12 cellular contexts compared by ENCODE assay signal in genomic region chr11:334264-335033, GRCh38. TPM values are rescaled to one million over a fixed set of nuclear protein-coding genes. Genes with fewer than 3 reads are reported as not detected.
A peak's percentile ranks its signal among the peaks of the same experiment; 100 is the strongest.
DNase-seq lines count a peak whose midpoint lies in the region; ATAC-seq and TF ChIP-seq lines count a peak whose summit lies in the region.
"Had no signal": no experiment of that assay in that cellular context is flagged by ENCODE, and none has a peak within 500 bp of the region (broad histone marks: within the 10 kb centered on the region; RNA-seq: fewer than 3 reads in every experiment).

No MANE protein-coding gene starts in this region.

- POLR2A ChIA-PET in A673 (lab: Charles Lee; ENCODE audit: low non-redundant PET): no interaction called here

- H3K36me3 ChIP-seq in urinary bladder (ENCODE audit: insufficient read depth) (no peaks in the 10 kb centered on the region), A673 (ENCODE audit: insufficient read depth, low read length, poor library complexity, severe bottlenecking) (no peaks in the 10 kb centered on the region)

- H3K36me3 Mint-ChIP-seq in nephron (ENCODE audit: low read depth): no peaks in the 10 kb centered on the region
- H3K36me3 Mint-ChIP-seq: activated naive CD8-positive, alpha-beta T cell had no signal

- 29% methylated on average over 25 of the region's 25 CpGs for WGBS in urinary bladder

- H3K4me3 Mint-ChIP-seq in nephron: peak overlapping the region in 1 of 3 experiments; percentile 14
- H3K4me3 Mint-ChIP-seq: activated naive CD8-positive, alpha-beta T cell had no signal

- TF ChIP-seq CTCF in fibroblast of the aortic adventitia (IDR thresholded peaks at IDR 0.05; ENCODE audit: insufficient read depth, low read length) (no peak), nephron (IDR thresholded peaks at IDR 0.05; ENCODE audit: unreplicated experiment in 3 of 3) (no peak), A673 (conservative IDR thresholded peaks at IDR 0.05; ENCODE audit: low read depth, low read length) (no peak)

- peak overlapping the region; percentile 91 to 98 (median 97) for H3K27ac Mint-ChIP-seq in nephron
- H3K27ac Mint-ChIP-seq: activated naive CD8-positive, alpha-beta T cell had no signal

- H3K9me3 ChIP-seq in A673 (ENCODE audit: low read depth, low read length, poor library complexity, severe bottlenecking): no peaks in the 10 kb centered on the region

- no peak for ATAC-seq in HG03354 (IDR thresholded peaks at IDR 0.05; ENCODE audit: poor library complexity, severe bottlenecking, unreplicated experiment)

- intact Hi-C loops in A673 (cut with micrococcal nuclease; ENCODE audit: unreplicated experiment): no loop called here

- H3K4me1 ChIP-seq in urinary bladder (ENCODE audit: insufficient read depth) (no peaks in the 10 kb centered on the region), A673 (ENCODE audit: insufficient read depth, low read length, poor library complexity, severe bottlenecking) (peaks cover 14% of the 10 kb centered on the region)

- H3K27ac ChIP-seq in urinary bladder (ENCODE audit: low read depth) (peak overlapping the region; percentile 51), A673 (ENCODE audit: low read depth, low read length, poor library complexity, severe bottlenecking) (no peak overlapping the region)

- no TSS peak for BruUV-seq in A673 (replicated peaks; lab: Mats Ljungman, UMichigan)

- CTCF ChIA-PET in A673 (lab: Charles Lee): no interaction called here

- DNase-seq in SKM-1 treated with dmso at 0.1 percent for 144 hours (lab: John Stamatoyannopoulos, UW; ENCODE audit: unreplicated experiment): peak; percentile 34
- no peak for DNase-seq in SKM-1 (lab: John Stamatoyannopoulos, UW; ENCODE audit: unreplicated experiment)
- DNase-seq in fibroblast of the aortic adventitia (ENCODE audit: low read depth): peak; percentile 73
- no peak for DNase-seq in Ammon's horn (ENCODE audit: low spot score)
- DNase-seq in A673 (ENCODE audit: low spot score): no peak
- DNase-seq: activated CD4-positive, alpha-beta T cell treated with anti-CD3 and anti-CD28 coated beads, Interleukin-2, amount 50 U/mL, for 48 hours; DMS79 had no signal

- H3K4me3 ChIP-seq in fibroblast of the aortic adventitia (ENCODE audit: low read depth, low read length) (no peak overlapping the region), urinary bladder (ENCODE audit: low read depth, low read length) (no peak overlapping the region), A673 (ENCODE audit: low read depth, low read length, poor library complexity, severe bottlenecking) (no peak overlapping the region)

- no peaks in the 10 kb centered on the region for H3K27me3 ChIP-seq in A673 (replicated peaks; ENCODE audit: insufficient read depth, low read depth, low read length, poor library complexity)

- H3K27me3 Mint-ChIP-seq in nephron (ENCODE audit: low read depth): no peaks in the 10 kb centered on the region
- H3K27me3 Mint-ChIP-seq: activated naive CD8-positive, alpha-beta T cell had no signal

- H3K4me1 Mint-ChIP-seq in nephron: peaks cover 48% of the 10 kb centered on the region

- no peaks in the 10 kb centered on the region for H3K9me3 Mint-ChIP-seq in nephron

RNA-seq across cellular contexts. Expression of gene IFITM3, which starts 13.8 kb away (rescaled TPM):
- total RNA-seq in fibroblast of the aortic adventitia (ENCODE audit: low replicate concordance) (34.3 and 95.4 TPM in 2 replicates), urinary bladder (43.2 TPM), A673 (2021) (87.6 and 99.8 TPM in 2 replicates)
- polyA plus RNA-seq in urinary bladder: 2,675 TPM

RNA-seq across cellular contexts. Expression of gene IFITM1, which starts 20.6 kb away (rescaled TPM):
- total RNA-seq in fibroblast of the aortic adventitia (ENCODE audit: low replicate concordance) (20.9 and 24.2 TPM in 2 replicates), urinary bladder (20.9 TPM), A673 (2021) (24.4 and 34.1 TPM in 2 replicates)
- 599 TPM for polyA plus RNA-seq in urinary bladder

RNA-seq across cellular contexts. Expression of gene IFITM2, which starts 26.8 kb away (rescaled TPM):
- total RNA-seq in fibroblast of the aortic adventitia (ENCODE audit: low replicate concordance) (50.1 and 88.1 TPM in 2 replicates), urinary bladder (14.8 TPM), A673 (2021) (23.3 and 25.5 TPM in 2 replicates)
- 765 TPM for polyA plus RNA-seq in urinary bladder

RNA-seq across cellular contexts. Expression of gene B4GALNT4, which starts 34.9 kb away (rescaled TPM):
- total RNA-seq in fibroblast of the aortic adventitia (ENCODE audit: low replicate concordance): 1.5 and 1.9 TPM in 2 replicates
- 13.4 TPM for total RNA-seq in urinary bladder
- 5.1 TPM for polyA plus RNA-seq in urinary bladder
- 19.0 and 28.9 TPM in 2 replicates for total RNA-seq in A673 (2021)

RNA-seq across cellular contexts. Expression of gene IFITM5, which starts 35.1 kb away (rescaled TPM):
- total RNA-seq in fibroblast of the aortic adventitia (ENCODE audit: low replicate concordance) (not detected in 2 replicates), urinary bladder (not detected), A673 (2021) (not detected in 2 replicates)
- not detected for polyA plus RNA-seq in urinary bladder
- total RNA-seq: pulmonary artery endothelial cell had no signal

Comparison
In these comparisons a context has a peak if more than half of its experiments do, and no peak if none do; other contexts are left out.
1. DNase-seq: peak in SKM-1 treated with dmso at 0.1 percent for 144 hours (single experiment) and fibroblast of the aortic adventitia (single experiment); none in SKM-1 (single experiment), Ammon's horn (single experiment) and A673 (single experiment).